In the genomic region with DNA sequence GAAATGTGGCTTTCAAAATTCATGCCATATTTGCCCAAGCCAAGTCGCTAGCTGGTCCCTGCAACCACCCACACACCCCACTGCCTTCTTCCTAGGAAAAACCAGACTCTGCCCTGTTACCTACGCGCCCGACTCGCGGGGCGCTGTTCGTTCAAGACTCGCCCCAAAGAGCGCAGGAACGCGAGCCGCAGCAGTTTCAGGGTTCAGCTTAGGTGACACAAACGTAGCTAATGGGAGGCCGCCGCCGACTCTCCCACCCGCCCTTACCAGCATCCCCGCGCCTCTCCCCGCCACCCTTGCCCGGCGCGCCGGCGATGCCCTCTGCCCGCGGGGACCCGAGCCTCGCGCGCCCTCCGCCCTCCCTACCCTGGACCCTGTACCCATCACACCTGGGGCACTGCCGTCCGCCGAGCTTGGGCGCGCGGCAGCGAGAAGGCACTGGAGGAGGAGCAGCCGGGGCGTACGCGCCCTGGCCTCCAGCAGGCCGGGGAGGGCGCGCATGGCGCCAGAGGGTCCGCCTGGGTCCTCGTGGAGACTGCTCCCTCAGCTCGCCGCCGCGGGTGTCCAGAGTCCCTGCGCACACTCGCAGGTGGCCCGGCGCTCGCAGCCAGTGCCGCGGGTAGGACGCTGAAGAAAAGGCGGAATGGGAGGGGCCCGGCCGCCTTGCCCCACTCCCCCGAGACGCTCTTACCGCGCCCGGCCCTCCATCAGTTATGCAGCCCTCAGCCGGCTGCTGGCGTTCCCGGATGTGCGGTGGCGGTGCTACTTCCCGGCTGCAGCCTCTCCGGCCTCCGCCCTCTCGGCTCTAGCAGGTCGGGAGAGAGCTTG, we compare ENCODE assay signal across 8 cellular contexts. TPM values are rescaled to one million over a fixed set of nuclear protein-coding genes. Genes with fewer than 3 reads are reported as not detected.
DNase-seq lines count a peak whose midpoint lies in the region; ATAC-seq and TF ChIP-seq lines count a peak whose summit lies in the region.

A gene with protein sequence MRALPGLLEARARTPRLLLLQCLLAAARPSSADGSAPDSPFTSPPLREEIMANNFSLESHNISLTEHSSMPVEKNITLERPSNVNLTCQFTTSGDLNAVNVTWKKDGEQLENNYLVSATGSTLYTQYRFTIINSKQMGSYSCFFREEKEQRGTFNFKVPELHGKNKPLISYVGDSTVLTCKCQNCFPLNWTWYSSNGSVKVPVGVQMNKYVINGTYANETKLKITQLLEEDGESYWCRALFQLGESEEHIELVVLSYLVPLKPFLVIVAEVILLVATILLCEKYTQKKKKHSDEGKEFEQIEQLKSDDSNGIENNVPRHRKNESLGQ (minus strand): TSS at position 638 of the 828 bp plus-strand sequence. CDS start 137 bp downstream, at position 501.

- H3K9me3 ChIP-seq in lung (ENCODE audit: control insufficient read depth in 2 of 2, insufficient read depth in 1 of 2, low read length in 1 of 2) = peaks cover 0 to 2% of the 10 kb centered on the region in 2 donors

- peaks cover 0 to 5% of the 10 kb centered on the region in 2 donors for H3K4me1 ChIP-seq in lung (ENCODE audit: control insufficient read depth in 2 of 2, insufficient read depth in 2 of 2, low read length in 2 of 2)

- H3K4me3 ChIP-seq in coronary artery (peak within 1 kb of the TSS; percentile 76), lung (peak within 1 kb of the TSS; percentile 34)

- H3K36me3 ChIP-seq in lung (ENCODE audit: control insufficient read depth in 2 of 2, insufficient read depth in 2 of 2, low read length in 2 of 2) = no peaks in the 10 kb centered on the region

- WGBS in lung, 2 donors = 1% methylated on average over 63 to 80 of the region's 80 CpGs

- ATAC-seq in HG02678 (IDR thresholded peaks at IDR 0.05; ENCODE audit: unreplicated experiment) = peak; percentile 58
- peak; percentile 89 for ATAC-seq in lung (ENCODE audit: insufficient read depth, low FRiP score)

- DNase-seq in GM13976 (ENCODE audit: low spot score) = peak; percentile 66
- peak; percentile 95 for DNase-seq in NCI-H146 (lab: John Stamatoyannopoulos, UW)
- DNase-seq in activated CD4-positive, alpha-beta T cell treated with anti-CD3 and anti-CD28 coated beads for 24 hours (ENCODE audit: low read depth in 2 of 2) = peak; percentile 68 to 71
- DNase-seq in coronary artery (ENCODE audit: low spot score) = no peak
- DNase-seq in lung (ENCODE audit: low spot score) = peak; percentile 69
- DNase-seq in stimulated activated CD8-positive, alpha-beta memory T cell treated with anti-CD3 and anti-CD28 coated beads, Interleukin-12 subunit alpha, Interleukin-12 subunit beta, amount 100 ng/mL, for 24 hours (ENCODE audit: extremely low read depth) = peak; percentile 55
- DNase-seq in NCI-H2196 (lab: John Stamatoyannopoulos, UW; ENCODE audit: unreplicated experiment) = no peak

- in situ Hi-C loops in GM13976 (cut with MboI; ENCODE audit: low sequenced_read_pairs, unreplicated experiment) = loop anchor here (25.0 kb wide), 1 partner anchor 296 kb away; no protein-coding TSS in a partner anchor

- TF ChIP-seq CTCF in GM13976 (IDR thresholded peaks at IDR 0.05; ENCODE audit: borderline replicate concordance, control extremely low read depth, extremely low read depth, insufficient read depth, missing control alignments) (peak; percentile 56), coronary artery (IDR thresholded peaks at IDR 0.05) (no peak), lung (IDR thresholded peaks at IDR 0.05; ENCODE audit: control extremely low read depth, extremely low read depth) (no peak)

- H3K27ac ChIP-seq in coronary artery (peak within 1 kb of the TSS; percentile 25 to 68), lung (ENCODE audit: low read depth in 1 of 2, low read length in 1 of 2) (peak within 1 kb of the TSS in 1 of 2 donors; percentile 86)

- H3K27me3 ChIP-seq in lung (ENCODE audit: control insufficient read depth, insufficient read depth) = no peaks in the 10 kb centered on the region

RNA-seq across cellular contexts. Expression of the gene that starts here (rescaled TPM):
- total RNA-seq in lung = 10 to 100 TPM; 18.9 to 25.1 TPM
- 10 to 100 TPM in 1 of 2 donors, 1 to 10 TPM in 1; 7.6 to 14.9 TPM for polyA plus RNA-seq in lung

Comparison
In these comparisons a context has a peak if more than half of its experiments do, and no peak if none do; other contexts are left out.
1. DNase-seq: peak in GM13976 (single experiment), NCI-H146 (single experiment), activated CD4-positive, alpha-beta T cell treated with anti-CD3 and anti-CD28 coated beads for 24 hours (2 of 2), lung (single experiment) and stimulated activated CD8-positive, alpha-beta memory T cell treated with anti-CD3 and anti-CD28 coated beads, Interleukin-12 subunit alpha, Interleukin-12 subunit beta, amount 100 ng/mL, for 24 hours (single experiment); none in coronary artery (single experiment) and NCI-H2196 (single experiment).